Comparison of ENCODE assay signal across 24 cellular contexts in genomic region chr4:176981074-176981473, GRCh38.
DNase-seq lines count a peak whose midpoint lies in the region; ATAC-seq, FAIRE-seq and TF ChIP-seq lines count a peak whose summit lies in the region.
"Had no signal": no experiment of that assay in that cellular context is flagged by ENCODE, and none has a peak within 500 bp of the region (broad histone marks: within the 10 kb centered on the region; RNA-seq: fewer than 3 reads in every experiment).

No MANE protein-coding gene starts in this region.

- H3K36me3 Mint-ChIP-seq in activated CD4-positive, alpha-beta T cell treated with anti-CD3 and anti-CD28 coated beads, Interleukin-2, amount 10 ng/mL, durations not matched to agents 7 days and 5 days (ENCODE audit: low read depth), result no peaks in the 10 kb centered on the region
- H3K36me3 Mint-ChIP-seq: mesothelial cell of epicardium; natural killer cell treated with Interleukin-12 subunit alpha and Interleukin-12 subunit beta and Interleukin-15 and Interleukin-18, amount 100 ng/mL, for 72 hours; stimulated activated memory B cell treated with anti-CD40 and anti-IgM and Interleukin-4, amounts not matched to agents 10 μg/mL and 1 μg/mL and 100 μg/mL, for 72 hours had no signal

- no peaks in the 10 kb centered on the region for H3K27me3 ChIP-seq in bronchial epithelial cell (ENCODE audit: control insufficient read depth, insufficient read depth, low read length)
- H3K27me3 ChIP-seq: BLaER1, sigmoid colon, vagina had no signal

- H3K27ac Mint-ChIP-seq in activated CD4-positive, alpha-beta T cell treated with anti-CD3 and anti-CD28 coated beads, Interleukin-2, amount 10 ng/mL, durations not matched to agents 7 days and 5 days, result no peak overlapping the region
- H3K27ac Mint-ChIP-seq: activated B cell treated with CpG ODN at 0.5 μM for 24 hours; activated CD4-positive, alpha-beta memory T cell treated with anti-CD3 and anti-CD28 coated beads, Interleukin-2, amount 10 ng/mL, durations not matched to agents 7 days and 5 days; mesothelial cell of epicardium; natural killer cell treated with Interleukin-12 subunit alpha and Interleukin-12 subunit beta and Interleukin-15 and Interleukin-18, amount 100 ng/mL, for 72 hours; stimulated activated memory B cell treated with anti-CD40 and anti-IgM and Interleukin-4, amounts not matched to agents 10 μg/mL and 1 μg/mL and 100 μg/mL, for 72 hours had no signal

- no peak overlapping the region for H3K4me3 ChIP-seq in bronchial epithelial cell (ENCODE audit: low read depth, low read length)
- H3K4me3 ChIP-seq: BLaER1, K562, sigmoid colon, vagina had no signal

- no peaks in the 10 kb centered on the region for H3K36me3 ChIP-seq in bronchial epithelial cell (ENCODE audit: control insufficient read depth, insufficient read depth, low read length)
- H3K36me3 ChIP-seq: BLaER1, sigmoid colon, vagina had no signal

- no peak for FAIRE-seq in bronchial epithelial cell (lab: Jason Lieb, UNC)
- FAIRE-seq: D721Med, K562 had no signal

- H3K9me3 Mint-ChIP-seq in activated CD4-positive, alpha-beta T cell treated with anti-CD3 and anti-CD28 coated beads, Interleukin-2, amount 10 ng/mL, durations not matched to agents 7 days and 5 days, result no peaks in the 10 kb centered on the region
- H3K9me3 Mint-ChIP-seq: activated CD4-positive, alpha-beta memory T cell treated with anti-CD3 and anti-CD28 coated beads, Interleukin-2, amount 10 ng/mL, durations not matched to agents 7 days and 5 days had no signal

- CTCF ChIA-PET in activated CD4-positive, alpha-beta T cell treated with anti-CD3 and anti-CD28 coated beads, Interleukin-2, amount 10 ng/mL, durations not matched to agents 7 days and 5 days (lab: Charles Lee), result no interaction called here

- no peak for TF ChIP-seq CTCF in bronchial epithelial cell (IDR thresholded peaks at IDR 0.05; ENCODE audit: insufficient read depth, low read length, severe bottlenecking)

- no peak overlapping the region for H3K4me3 Mint-ChIP-seq in activated CD4-positive, alpha-beta T cell treated with anti-CD3 and anti-CD28 coated beads, Interleukin-2, amount 10 ng/mL, durations not matched to agents 7 days and 5 days
- H3K4me3 Mint-ChIP-seq: activated B cell treated with CpG ODN at 0.5 μM for 24 hours; activated CD4-positive, alpha-beta memory T cell treated with anti-CD3 and anti-CD28 coated beads, Interleukin-2, amount 10 ng/mL, durations not matched to agents 7 days and 5 days; mesothelial cell of epicardium; natural killer cell treated with Interleukin-12 subunit alpha and Interleukin-12 subunit beta and Interleukin-15 and Interleukin-18, amount 100 ng/mL, for 72 hours; stimulated activated memory B cell treated with anti-CD40 and anti-IgM and Interleukin-4, amounts not matched to agents 10 μg/mL and 1 μg/mL and 100 μg/mL, for 72 hours had no signal

- ATAC-seq in HG03432 (IDR thresholded peaks at IDR 0.05; ENCODE audit: unreplicated experiment) (peak; percentile 45), GM18519 (IDR thresholded peaks at IDR 0.05; ENCODE audit: low FRiP score, unreplicated experiment) (no peak), HG03378 (IDR thresholded peaks at IDR 0.05; ENCODE audit: unreplicated experiment) (no peak)
- ATAC-seq: K562; natural killer cell treated with Interleukin-12 subunit alpha and Interleukin-12 subunit beta and Interleukin-15 and Interleukin-18, amount 100 ng/mL, for 72 hours; stimulated activated memory B cell treated with anti-CD40 and anti-IgM and Interleukin-4, amounts not matched to agents 10 μg/mL and 1 μg/mL and 100 μg/mL, for 72 hours had no signal

- no peaks in the 10 kb centered on the region for H3K4me1 Mint-ChIP-seq in activated CD4-positive, alpha-beta T cell treated with anti-CD3 and anti-CD28 coated beads, Interleukin-2, amount 10 ng/mL, durations not matched to agents 7 days and 5 days
- H3K4me1 Mint-ChIP-seq: activated B cell treated with CpG ODN at 0.5 μM for 24 hours; activated CD4-positive, alpha-beta memory T cell treated with anti-CD3 and anti-CD28 coated beads, Interleukin-2, amount 10 ng/mL, durations not matched to agents 7 days and 5 days; mesothelial cell of epicardium; stimulated activated memory B cell treated with anti-CD40 and anti-IgM and Interleukin-4, amounts not matched to agents 10 μg/mL and 1 μg/mL and 100 μg/mL, for 72 hours had no signal

- H3K27me3 Mint-ChIP-seq in activated CD4-positive, alpha-beta T cell treated with anti-CD3 and anti-CD28 coated beads, Interleukin-2, amount 10 ng/mL, durations not matched to agents 7 days and 5 days, result no peaks in the 10 kb centered on the region
- H3K27me3 Mint-ChIP-seq: activated B cell treated with CpG ODN at 0.5 μM for 24 hours; activated CD4-positive, alpha-beta memory T cell treated with anti-CD3 and anti-CD28 coated beads, Interleukin-2, amount 10 ng/mL, durations not matched to agents 7 days and 5 days; natural killer cell treated with Interleukin-12 subunit alpha and Interleukin-12 subunit beta and Interleukin-15 and Interleukin-18, amount 100 ng/mL, for 72 hours; stimulated activated memory B cell treated with anti-CD40 and anti-IgM and Interleukin-4, amounts not matched to agents 10 μg/mL and 1 μg/mL and 100 μg/mL, for 72 hours had no signal

- DNase-seq in A172 (ENCODE audit: low spot score), result peak; percentile 6
- peak; percentile 45 to 81 for DNase-seq in NOMO-1 (lab: John Stamatoyannopoulos, UW; ENCODE audit: unreplicated experiment in 2 of 2)
- DNase-seq in bronchial epithelial cell (ENCODE audit: low read depth), result peak; percentile 33
- no peak for DNase-seq in cerebellar cortex (ENCODE audit: low spot score)
- no peak for DNase-seq in activated CD4-positive, alpha-beta T cell treated with anti-CD3 and anti-CD28 coated beads, Interleukin-2, amount 10 ng/mL, durations not matched to agents 7 days and 5 days
- DNase-seq: activated B cell treated with CpG ODN at 0.5 μM for 24 hours; activated CD4-positive, alpha-beta memory T cell treated with anti-CD3 and anti-CD28 coated beads, Interleukin-2, amount 10 ng/mL, durations not matched to agents 7 days and 5 days; activated naive CD4-positive, alpha-beta T cell treated with Interleukin-2 at 50 U/mL for 16 hours; activated T-cell treated with anti-CD3 and anti-CD28 coated beads, Interleukin-2, amount 50 U/mL, for 1 hour; central memory CD4-positive, alpha-beta T cell; erythroblast; NCI-H1417; NCI-H526 treated with DMSO at 0.1 percent for 48 hours; sigmoid colon had no signal

- POLR2A ChIA-PET in activated CD4-positive, alpha-beta T cell treated with anti-CD3 and anti-CD28 coated beads, Interleukin-2, amount 10 ng/mL, durations not matched to agents 7 days and 5 days (lab: Charles Lee), result no interaction called here

Comparison
In these comparisons a context has a peak if more than half of its experiments do, and no peak if none do; other contexts are left out.
1. DNase-seq: peak in A172 (single experiment), NOMO-1 (2 of 2) and bronchial epithelial cell (single experiment); none in cerebellar cortex (single experiment) and activated CD4-positive, alpha-beta T cell treated with anti-CD3 and anti-CD28 coated beads, Interleukin-2, amount 10 ng/mL, durations not matched to agents 7 days and 5 days (single experiment).